In the genomic region with DNA sequence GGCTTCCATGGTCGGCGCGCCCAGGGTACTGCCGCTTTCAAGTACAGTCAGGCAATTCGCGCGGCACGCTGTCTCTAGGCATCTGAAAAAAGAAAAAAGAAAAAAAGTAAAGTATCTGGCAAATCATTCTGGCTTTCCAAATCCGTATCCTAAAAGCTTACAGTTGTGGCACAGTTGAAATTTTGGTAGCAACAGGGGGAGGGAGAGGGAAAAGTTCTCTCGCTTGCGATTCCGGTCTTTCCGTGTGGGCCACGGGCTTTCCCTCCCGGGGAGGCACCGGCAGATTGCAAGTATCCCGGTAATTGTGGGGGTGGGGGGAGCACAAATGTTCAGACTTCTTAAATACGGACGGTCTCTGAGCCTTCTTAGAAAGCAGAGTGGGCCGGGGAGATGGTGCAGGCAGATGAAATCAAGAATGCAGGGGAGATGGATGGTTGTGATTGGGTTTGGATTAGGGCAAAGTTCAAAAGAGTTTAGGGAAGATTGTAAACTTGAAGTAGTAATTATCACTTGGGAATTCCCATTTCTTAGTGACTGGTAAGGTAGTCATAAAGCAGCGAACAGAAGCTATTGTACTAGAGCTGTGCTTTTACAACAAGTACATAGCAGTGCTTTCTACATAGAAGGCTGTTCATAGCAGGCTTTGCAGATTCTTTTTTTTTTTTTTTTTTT, we compare ENCODE assay signal across 8 cellular contexts. TPM values are rescaled to one million over a fixed set of nuclear protein-coding genes. Genes with fewer than 3 reads are reported as not detected.
A peak's percentile ranks its signal among the peaks of the same experiment; 100 is the strongest.
DNase-seq lines count a peak whose midpoint lies in the region; ATAC-seq and TF ChIP-seq lines count a peak whose summit lies in the region.

No MANE protein-coding gene starts in this region.

- TF ChIP-seq CTCF in activated B cell treated with CpG ODN at 0.5 μM for 24 hours (IDR thresholded peaks at IDR 0.05) (no peak), fibroblast of pulmonary artery (IDR thresholded peaks at IDR 0.05; ENCODE audit: low read length, missing control alignments) (no peak), sigmoid colon (IDR thresholded peaks at IDR 0.05) (no peak)

- TF ChIP-seq POLR2A in sigmoid colon (IDR thresholded peaks at IDR 0.05) = no peak

- H3K36me3 ChIP-seq in GM23248 (ENCODE audit: low read depth) (peaks cover 18% of the 10 kb centered on the region), sigmoid colon (peaks cover 0 to 31% (median 0%) of the 10 kb centered on the region in 4 donors)

- intact Hi-C loops in activated B cell treated with CpG ODN at 0.5 μM for 24 hours (cut with micrococcal nuclease) (loop anchor here (1.0 to 10.0 kb wide), 7 partner anchors 18 to 1211 kb away; partner anchors contain the start of gene NUDT4), sigmoid colon (cut with DNase I) (loop anchor here (2.0 to 5.0 kb wide), 2 partner anchors 17 to 254 kb away; no protein-coding TSS in a partner anchor)

- TF ChIP-seq EP300 in sigmoid colon (IDR thresholded peaks at IDR 0.05) = no peak

- H3K9ac ChIP-seq in GM23248 = peak overlapping the region; percentile 83

- no peaks in the 10 kb centered on the region for H3K9me3 Mint-ChIP-seq in activated B cell treated with CpG ODN at 0.5 μM for 24 hours

- no peaks in the 10 kb centered on the region for H3K9me2 ChIP-seq in GM23248 (ENCODE audit: insufficient read depth)

- no peaks in the 10 kb centered on the region for H3K36me3 Mint-ChIP-seq in activated B cell treated with CpG ODN at 0.5 μM for 24 hours (ENCODE audit: low read depth)

- POLR2A ChIA-PET in activated B cell treated with CpG ODN at 0.5 μM for 24 hours (lab: Charles Lee) = interaction anchor here (0.6 to 1.6 kb wide), 4 partner anchors 11 to 560 kb away, joined by 3 to 13 read pairs (median 4); partner anchors contain the start of gene CRADD

- H3K4me2 ChIP-seq in GM23248 (ENCODE audit: unreplicated experiment) = peak overlapping the region; percentile 98

- peaks cover 17% of the 10 kb centered on the region for H3K4me1 Mint-ChIP-seq in activated B cell treated with CpG ODN at 0.5 μM for 24 hours

- H3K27me3 Mint-ChIP-seq in activated B cell treated with CpG ODN at 0.5 μM for 24 hours = peaks cover 48% of the 10 kb centered on the region

- H3K27me3 ChIP-seq in GM23248 (replicated peaks; ENCODE audit: insufficient read depth) = no peaks in the 10 kb centered on the region
- no peaks in the 10 kb centered on the region for H3K27me3 ChIP-seq in sigmoid colon

- H3K27ac ChIP-seq in GM23248 = peak overlapping the region; percentile 70
- peak overlapping the region; percentile 90 to 98 (median 97) for H3K27ac ChIP-seq in sigmoid colon

- no peaks in the 10 kb centered on the region for H4K20me1 ChIP-seq in GM23248 (ENCODE audit: insufficient read depth)

- in situ Hi-C loops in GM23248 (cut with MboI) = loop anchor here (5.0 kb wide), 2 partner anchors 169 to 529 kb away; no protein-coding TSS in a partner anchor

- peaks cover 33% of the 10 kb centered on the region for H3F3A ChIP-seq in GM23248 (ENCODE audit: insufficient read depth)

- CTCF ChIA-PET in activated B cell treated with CpG ODN at 0.5 μM for 24 hours (lab: Charles Lee) = interaction anchor here (1.7 to 4.1 kb wide), 2 partner anchors 71 to 528 kb away, joined by 9 to 33 read pairs; no protein-coding TSS in a partner anchor

- no peak for ATAC-seq in activated B cell treated with CpG ODN at 0.5 μM for 24 hours (ENCODE audit: low read depth)

- peak overlapping the region; percentile 92 for H3K4me3 ChIP-seq in GM23248
- H3K4me3 ChIP-seq in fibroblast of pulmonary artery (replicated peaks; ENCODE audit: low read depth, low read length) = peak overlapping the region; percentile 48
- H3K4me3 ChIP-seq in sigmoid colon = peak overlapping the region; percentile 68 to 85 (median 80)

- H3K79me2 ChIP-seq in GM23248 (ENCODE audit: insufficient read depth) = peaks cover 69% of the 10 kb centered on the region

- peak overlapping the region; percentile 32 for H3K4me3 Mint-ChIP-seq in activated B cell treated with CpG ODN at 0.5 μM for 24 hours

- 2% methylated on average over 21 of the region's 21 CpGs for WGBS in GM23248 (ENCODE audit: low coverage in 1 of 2, low lambda C conversion rate in 2 of 2, missing lambda C conversion rate in 2 of 2), 2 experiments
- 2 to 11% methylated on average over 21 of the region's 21 CpGs for WGBS in sigmoid colon, 2 donors

- no peak overlapping the region for H3K27ac Mint-ChIP-seq in activated B cell treated with CpG ODN at 0.5 μM for 24 hours

- H3K4me1 ChIP-seq in GM23248 (ENCODE audit: insufficient read depth) (peaks cover 34% of the 10 kb centered on the region), sigmoid colon (peaks cover 0 to 46% (median 40%) of the 10 kb centered on the region in 4 donors)

- H3K9me3 ChIP-seq in GM23248 (ENCODE audit: low read depth) = no peaks in the 10 kb centered on the region
- no peaks in the 10 kb centered on the region for H3K9me3 ChIP-seq in sigmoid colon

- DNase-seq in GM23248 (peak; percentile 80), activated B cell treated with CpG ODN at 0.5 μM for 24 hours (no peak), fibroblast of pulmonary artery (ENCODE audit: low read depth) (no peak), sigmoid colon (no peak), NCI-H748 treated with DMSO at 0.1 percent for 48 hours (lab: John Stamatoyannopoulos, UW) (no peak), NCI-H128 (lab: John Stamatoyannopoulos, UW; ENCODE audit: unreplicated experiment) (no peak), DMS153 treated with DMSO at 0.1 percent for 48 hours (lab: John Stamatoyannopoulos, UW; ENCODE audit: unreplicated experiment) (no peak), ureter (ENCODE audit: low spot score) (no peak)

- H2AFZ ChIP-seq in GM23248 = peak overlapping the region; percentile 71

RNA-seq across cellular contexts. Expression of gene SOCS2, which starts 1.2 kb away (rescaled TPM):
- total RNA-seq in GM23248 (2014; rRNA removed; shearing (Covaris generic)) = 72.6 and 80.2 TPM in 2 replicates
- polyA plus RNA-seq in GM23248 (2016; fragmentation: Nextera tagmentation; extraction: Ambion mirVana) (52.4 and 52.8 TPM in 2 replicates), sigmoid colon (10 to 100 TPM; 17.5 to 27.3 (median 24.6) TPM)
- total RNA-seq in activated B cell treated with CpG ODN at 0.5 μM for 24 hours (2.3 and 2.8 TPM in 2 replicates), sigmoid colon (100 to 1,000 TPM in 2 of 4 donors, 10 to 100 TPM in 2; 75.2 to 118 (median 98.1) TPM), ureter (39.5 TPM)

Comparison
In these comparisons a context has a peak if more than half of its experiments do, and no peak if none do; other contexts are left out.
1. RNA of gene SOCS2, which starts 1.2 kb away (total RNA-seq): 75.2 to 118 TPM in sigmoid colon, 72.6 to 80.2 TPM in GM23248 and 39.5 TPM in ureter (single experiment); 2.3 to 2.8 TPM in activated B cell treated with CpG ODN at 0.5 μM for 24 hours; every median in the first group is over 10 times any median in the second.
2. Peak in every context shown above with its lines, with median percentiles within 50 percentile points of each other: H3K4me3 ChIP-seq.